8 cellular contexts compared by ENCODE assay signal in the genomic region with DNA sequence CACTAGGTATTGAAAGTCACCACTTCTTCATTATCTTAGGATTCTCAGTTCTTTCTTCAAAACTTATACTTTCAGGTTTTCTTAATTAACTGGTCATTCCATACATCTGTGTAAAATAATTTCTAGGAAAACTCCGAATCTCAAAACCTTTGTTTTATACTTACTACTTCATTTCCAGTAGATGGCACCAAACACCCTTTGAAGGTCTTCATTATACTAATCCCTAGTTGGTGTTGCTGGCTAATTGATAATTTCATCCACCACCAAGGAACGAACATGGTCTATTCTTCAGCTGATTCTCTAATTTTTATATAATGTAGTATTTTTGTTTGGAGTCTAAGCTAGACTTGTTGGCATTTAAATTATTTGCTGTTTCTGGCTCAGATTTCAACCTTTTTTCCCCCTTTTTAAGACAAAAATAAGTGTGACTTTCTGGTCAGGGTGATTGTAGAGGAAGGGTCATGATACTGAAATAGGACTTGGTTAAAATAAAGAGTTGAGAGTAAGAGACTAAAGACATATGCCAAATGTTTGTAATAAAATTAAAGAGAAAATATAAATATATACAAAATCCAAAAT. TPM values are rescaled to one million over a fixed set of nuclear protein-coding genes. Genes with fewer than 3 reads are reported as not detected.
DNase-seq lines count a peak whose midpoint lies in the region; ATAC-seq, FAIRE-seq and TF ChIP-seq lines count a peak whose summit lies in the region.

No MANE protein-coding gene starts in this region.

- peak overlapping the region; percentile 42 for H3K27ac Mint-ChIP-seq in activated T-helper 17 cell treated with anti-CD3 and anti-CD28 coated beads, Interleukin-2, amount 50 U/mL, for 72 hours

- ATAC-seq in activated T-helper 17 cell treated with anti-CD3 and anti-CD28 coated beads, Interleukin-2, amount 50 U/mL, for 72 hours (replicated peaks) = no peak
- ATAC-seq in GM21515 (IDR thresholded peaks at IDR 0.05; ENCODE audit: unreplicated experiment) = no peak

- no peak for TF ChIP-seq POLR2A in GM12891 (IDR thresholded peaks at IDR 0.05; ENCODE audit: low read depth, low read length)

- H3K27me3 Mint-ChIP-seq in activated T-helper 17 cell treated with anti-CD3 and anti-CD28 coated beads, Interleukin-2, amount 50 U/mL, for 72 hours = no peaks in the 10 kb centered on the region

- peak; percentile 97 for FAIRE-seq in A204.1 (lab: Jason Lieb, UNC)
- no peak for FAIRE-seq in GM12891 (lab: Jason Lieb, UNC)

- H3K36me3 Mint-ChIP-seq in activated T-helper 17 cell treated with anti-CD3 and anti-CD28 coated beads, Interleukin-2, amount 50 U/mL, for 72 hours (ENCODE audit: low read depth) = peaks cover 70% of the 10 kb centered on the region

- H3K27ac ChIP-seq in substantia nigra (ENCODE audit: low read depth, low read length, poor library complexity, severe bottlenecking) = peak overlapping the region; percentile 40

- DNase-seq in GDM1 (lab: John Stamatoyannopoulos, UW) = peak; percentile 30
- peak; percentile 33 for DNase-seq in NCI-H187 treated with DMSO at 0.1 percent for 48 hours (lab: John Stamatoyannopoulos, UW)
- peak; percentile 20 for DNase-seq in hepatic stellate cell (ENCODE audit: low spot score)
- peak in 1 of 49 donors; percentile 68 for DNase-seq in substantia nigra (lab: John Stamatoyannopoulos, UW)
- DNase-seq in GM12891 (ENCODE audit: insufficient read length, low spot score) = no peak

- H3K9me3 Mint-ChIP-seq in activated T-helper 17 cell treated with anti-CD3 and anti-CD28 coated beads, Interleukin-2, amount 50 U/mL, for 72 hours = no peaks in the 10 kb centered on the region

- no peak overlapping the region for H3K4me3 Mint-ChIP-seq in activated T-helper 17 cell treated with anti-CD3 and anti-CD28 coated beads, Interleukin-2, amount 50 U/mL, for 72 hours

- peaks cover 8% of the 10 kb centered on the region for H3K4me1 Mint-ChIP-seq in activated T-helper 17 cell treated with anti-CD3 and anti-CD28 coated beads, Interleukin-2, amount 50 U/mL, for 72 hours

TF ChIP-seq in GM12891, 5 proteins besides CTCF, POLR2A, EP300 and RAD21:
- TF ChIP-seq PAX5 (IDR thresholded peaks at IDR 0.05; ENCODE audit: insufficient read depth, low read length, severe bottlenecking) = no peak
- no peak for TF ChIP-seq SPI1 (IDR thresholded peaks at IDR 0.05; ENCODE audit: low read depth, low read length)
- no peak for TF ChIP-seq POU2F2 (IDR thresholded peaks at IDR 0.05; ENCODE audit: low read depth, low read length)
- no peak for TF ChIP-seq TAF1 (IDR thresholded peaks at IDR 0.05; ENCODE audit: low read depth, low read length)
- TF ChIP-seq POLR2AphosphoS5 (IDR thresholded peaks at IDR 0.05; ENCODE audit: low read depth, low read length) = no peak
TF ChIP-seq in GM12891: peak in this region for 0.

RNA-seq across cellular contexts. Expression of gene MXD1, which starts 2.8 kb away (rescaled TPM):
- total RNA-seq in activated T-helper 17 cell treated with anti-CD3 and anti-CD28 coated beads, Interleukin-2, amount 50 U/mL, for 72 hours = 10 to 100 TPM; 14.8 to 40.6 TPM
- polyA plus RNA-seq in GM12891 (2012; ENCODE audit: low read depth, missing spikeins) = 4.5 TPM

RNA-seq across cellular contexts. Expression of gene SNRNP27, which starts 18.3 kb away (rescaled TPM):
- 10 to 100 TPM; 54.9 to 60.1 TPM for total RNA-seq in activated T-helper 17 cell treated with anti-CD3 and anti-CD28 coated beads, Interleukin-2, amount 50 U/mL, for 72 hours
- polyA plus RNA-seq in GM12891 (2012; ENCODE audit: low read depth, missing spikeins) = 29.7 TPM

RNA-seq across cellular contexts. Expression of gene ASPRV1, which starts 49.4 kb away (rescaled TPM):
- 1 to 10 TPM in 1 of 2 donors, under 1 TPM in 1; 0.73 to 3.4 TPM for total RNA-seq in activated T-helper 17 cell treated with anti-CD3 and anti-CD28 coated beads, Interleukin-2, amount 50 U/mL, for 72 hours
- 0.46 TPM for polyA plus RNA-seq in GM12891 (2012; ENCODE audit: low read depth, missing spikeins)
